ENCODE assay signal across 27 cellular contexts in genomic region chr12:57615637-57616036, GRCh38.
"Had no signal": no experiment of that assay in that cellular context is flagged by ENCODE, and none has a peak within 500 bp of the region (broad histone marks: within the 10 kb centered on the region; RNA-seq: fewer than 3 reads in every experiment).

No MANE protein-coding gene starts in this region.

- H3K4me3 ChIP-seq: breast epithelium, esophagus squamous epithelium, hepatocyte, lower lobe of right lung, ovary, thoracic aorta had no signal

- H3K79me2 ChIP-seq: hepatocyte had no signal

- H3K36me3 Mint-ChIP-seq: activated CD4-positive, alpha-beta memory T cell treated with anti-CD3 and anti-CD28 coated beads for 36 hours; activated naive CD4-positive, alpha-beta T cell treated with anti-CD3 and anti-CD28 coated beads, Interleukin-2, amount 50 U/mL, for 24 hours; natural killer cell treated with Interleukin-12 subunit alpha and Interleukin-12 subunit beta and Interleukin-15 and Interleukin-18, amount 100 ng/mL, for 72 hours had no signal

- H3K9me3 ChIP-seq: breast epithelium, esophagus squamous epithelium, lower lobe of right lung, ovary, thoracic aorta had no signal

- H3K27ac ChIP-seq: epithelial cell of prostate, esophagus squamous epithelium, hepatocyte, lower lobe of right lung, ovary, thoracic aorta had no signal

- DNase-seq: activated CD4-positive, alpha-beta memory T cell treated with anti-CD3 and anti-CD28 coated beads for 36 hours; activated CD4-positive, alpha-beta T cell treated with anti-CD3 and anti-CD28 coated beads, Interleukin-2, amount 10 ng/mL, durations not matched to agents 24 days and 14 days; activated CD8-positive, alpha-beta memory T cell treated with anti-CD3 and anti-CD28 coated beads, Interleukin-2, amount 50 U/mL, for 4 hours; activated naive CD8-positive, alpha-beta T cell treated with anti-CD3 and anti-CD28 coated beads, Interleukin-2, amount 50 U/mL, for 24 hours; activated T-cell treated with anti-CD3 and anti-CD28 coated beads, Interleukin-2, amount 50 U/mL, for 1 hour; amygdala; effector CD8-positive, alpha-beta T cell; esophagus squamous epithelium; foreskin melanocyte; lower lobe of right lung; mesenchymal stem cell; ovary; small intestine; stimulated activated CD4-positive, alpha-beta T cell treated with anti-CD3 and anti-CD28 coated beads, Interleukin-4, amount 100 ng/mL, for 24 hours; T-helper 2 cell; trophoblast cell had no signal

- H3K4me2 ChIP-seq: hepatocyte had no signal

- H3K36me3 ChIP-seq: breast epithelium, lower lobe of right lung, ovary had no signal

- H3K4me1 ChIP-seq: breast epithelium had no signal

- H3K27me3 ChIP-seq: ovary had no signal

- H3K4me3 Mint-ChIP-seq: activated CD4-positive, alpha-beta memory T cell treated with anti-CD3 and anti-CD28 coated beads for 36 hours; activated CD4-positive, alpha-beta T cell treated with anti-CD3 and anti-CD28 coated beads, Interleukin-2, amount 10 ng/mL, durations not matched to agents 24 days and 14 days; activated naive CD4-positive, alpha-beta T cell treated with anti-CD3 and anti-CD28 coated beads, Interleukin-2, amount 50 U/mL, for 24 hours; activated naive CD8-positive, alpha-beta T cell treated with anti-CD3 and anti-CD28 coated beads, Interleukin-2, amount 50 U/mL, for 24 hours; activated T-helper 1 cell treated with anti-CD3 and anti-CD28 coated beads, Interleukin-12 subunit alpha, Interleukin-12 subunit beta, Interleukin-2, Interleukin-4 antibody, amounts not matched to agents 30 ng/mL and 10 ng/mL and 1 ng/mL, durations not matched to agents 14 hours and 24 hours and 36 hours; natural killer cell treated with Interleukin-12 subunit alpha and Interleukin-12 subunit beta and Interleukin-15 and Interleukin-18, amount 100 ng/mL, for 72 hours; stimulated activated effector memory CD8-positive, alpha-beta T cell treated with anti-CD3 and anti-CD28 coated beads, Interleukin-12 subunit alpha, Interleukin-12 subunit beta, amount 100 ng/mL, for 72 hours; stimulated activated naive CD8-positive, alpha-beta T cell treated with anti-CD3 and anti-CD28 coated beads, Interleukin-15, Interleukin-2, amounts not matched to agents 100 ng/mL and 50 ng/mL, for 24 hours had no signal

- H3K27ac Mint-ChIP-seq: activated CD4-positive, alpha-beta memory T cell treated with anti-CD3 and anti-CD28 coated beads for 36 hours; activated CD4-positive, alpha-beta T cell treated with anti-CD3 and anti-CD28 coated beads, Interleukin-2, amount 10 ng/mL, durations not matched to agents 24 days and 14 days; activated naive CD4-positive, alpha-beta T cell treated with anti-CD3 and anti-CD28 coated beads, Interleukin-2, amount 50 U/mL, for 24 hours; activated T-helper 1 cell treated with anti-CD3 and anti-CD28 coated beads, Interleukin-12 subunit alpha, Interleukin-12 subunit beta, Interleukin-2, Interleukin-4 antibody, amounts not matched to agents 30 ng/mL and 10 ng/mL and 1 ng/mL, durations not matched to agents 14 hours and 24 hours and 36 hours; natural killer cell treated with Interleukin-12 subunit alpha and Interleukin-12 subunit beta and Interleukin-15 and Interleukin-18, amount 100 ng/mL, for 72 hours; progenitor cell of endocrine pancreas; stimulated activated effector memory CD8-positive, alpha-beta T cell treated with anti-CD3 and anti-CD28 coated beads, Interleukin-12 subunit alpha, Interleukin-12 subunit beta, amount 100 ng/mL, for 72 hours; stimulated activated naive CD8-positive, alpha-beta T cell treated with anti-CD3 and anti-CD28 coated beads, Interleukin-15, Interleukin-2, amounts not matched to agents 100 ng/mL and 50 ng/mL, for 24 hours had no signal

- H2AFZ ChIP-seq: hepatocyte had no signal

- ATAC-seq: activated naive CD8-positive, alpha-beta T cell treated with anti-CD3 and anti-CD28 coated beads, Interleukin-2, amount 50 U/mL, for 24 hours; lower lobe of right lung; natural killer cell treated with Interleukin-12 subunit alpha and Interleukin-12 subunit beta and Interleukin-15 and Interleukin-18, amount 100 ng/mL, for 72 hours; sciatic nerve; stimulated activated effector memory CD8-positive, alpha-beta T cell treated with anti-CD3 and anti-CD28 coated beads, Interleukin-12 subunit alpha, Interleukin-12 subunit beta, amount 100 ng/mL, for 72 hours had no signal

- H3K9me3 Mint-ChIP-seq: activated CD4-positive, alpha-beta memory T cell treated with anti-CD3 and anti-CD28 coated beads for 36 hours; activated CD4-positive, alpha-beta T cell treated with anti-CD3 and anti-CD28 coated beads, Interleukin-2, amount 10 ng/mL, durations not matched to agents 24 days and 14 days; activated naive CD4-positive, alpha-beta T cell treated with anti-CD3 and anti-CD28 coated beads, Interleukin-2, amount 50 U/mL, for 24 hours; activated naive CD8-positive, alpha-beta T cell treated with anti-CD3 and anti-CD28 coated beads, Interleukin-2, amount 50 U/mL, for 24 hours; activated T-helper 1 cell treated with anti-CD3 and anti-CD28 coated beads, Interleukin-12 subunit alpha, Interleukin-12 subunit beta, Interleukin-2, Interleukin-4 antibody, amounts not matched to agents 30 ng/mL and 10 ng/mL and 1 ng/mL, durations not matched to agents 14 hours and 24 hours and 36 hours; natural killer cell treated with Interleukin-12 subunit alpha and Interleukin-12 subunit beta and Interleukin-15 and Interleukin-18, amount 100 ng/mL, for 72 hours; stimulated activated effector memory CD8-positive, alpha-beta T cell treated with anti-CD3 and anti-CD28 coated beads, Interleukin-12 subunit alpha, Interleukin-12 subunit beta, amount 100 ng/mL, for 72 hours; stimulated activated naive CD8-positive, alpha-beta T cell treated with anti-CD3 and anti-CD28 coated beads, Interleukin-15, Interleukin-2, amounts not matched to agents 100 ng/mL and 50 ng/mL, for 24 hours had no signal
